Comparison of ENCODE assay signal across 1 cellular context in genomic region chr1:159177273-159177907, GRCh38.
TF ChIP-seq lines count a peak whose summit lies in the region.

No MANE protein-coding gene starts in this region.

TF ChIP-seq in K562, 482 proteins besides CTCF, POLR2A, EP300 and RAD21 (continued from another document and continues in another):
- TF ChIP-seq CHD7 (IDR thresholded peaks at IDR 0.05; ENCODE audit: low read depth, low read length) (no peak), PCBP2 (IDR thresholded peaks at IDR 0.05; ENCODE audit: low read depth, low read length, poor library complexity, severe bottlenecking) (no peak), ZFX (CRISPR knock-in tag; IDR thresholded peaks at IDR 0.05) (0 out of 2 replicates have a peak, but pooled peaks have one; percentile 13), TGIF2 (CRISPR knock-in tag; IDR thresholded peaks at IDR 0.05) (peak; percentile 92; the same call in 1 of the 2 replicates), ETV6 (IDR thresholded peaks at IDR 0.05; ENCODE audit: borderline replicate concordance in 1 of 2, low read depth in 2 of 2, low read length in 1 of 2) (no peak), ETV6 (CRISPR knock-in tag; IDR thresholded peaks at IDR 0.05; ENCODE audit: borderline replicate concordance) (peak; percentile 60; the same call in 1 of the 2 replicates), PTBP1 (IDR thresholded peaks at IDR 0.05; ENCODE audit: low read depth, low read length) (no peak), TRIM25 (IDR thresholded peaks at IDR 0.05; ENCODE audit: borderline replicate concordance) (no peak), ZNF695 (CRISPR knock-in tag; IDR thresholded peaks at IDR 0.05) (no peak), BACH1 (tag; IDR thresholded peaks at IDR 0.05) (peak; percentile 81; the same call in 1 of the 2 replicates), RBM22 (IDR thresholded peaks at IDR 0.05; ENCODE audit: low read depth, low read length, poor library complexity, severe bottlenecking) (no peak), ZNF282 (CRISPR knock-in tag; IDR thresholded peaks at IDR 0.05) (no peak), MEF2D (tag; conservative IDR thresholded peaks at IDR 0.05; ENCODE audit: low read depth) (0 out of 2 replicates have a peak, but pooled peaks have one; percentile 14), ZNF311 (CRISPR knock-in tag; IDR thresholded peaks at IDR 0.05) (peak; percentile 76; the same call in 1 of the 2 replicates), STAT5A (IDR thresholded peaks at IDR 0.05; ENCODE audit: borderline replicate concordance, low read length) (no peak), PTTG1 (tag; IDR thresholded peaks at IDR 0.05; ENCODE audit: low read depth) (no peak), TBP (optimal IDR thresholded peaks at IDR 0.05; ENCODE audit: low read depth, low read length) (peak; percentile 35), ZNF239 (CRISPR knock-in tag; IDR thresholded peaks at IDR 0.05) (peak; percentile 72), ZNF263 (CRISPR knock-in tag; IDR thresholded peaks at IDR 0.05; ENCODE audit: borderline replicate concordance) (peak; percentile 77; the same call in 1 of the 2 replicates), BHLHE40 (IDR thresholded peaks at IDR 0.05; ENCODE audit: low read length) (no peak), CREB1 (IDR thresholded peaks at IDR 0.05) (no peak), CREB1 (CRISPR knock-in tag; IDR thresholded peaks at IDR 0.05) (peak; percentile 68), NCOA1 (IDR thresholded peaks at IDR 0.05; ENCODE audit: low read depth) (peak; percentile 99)
- TF ChIP-seq, protein P1, sequence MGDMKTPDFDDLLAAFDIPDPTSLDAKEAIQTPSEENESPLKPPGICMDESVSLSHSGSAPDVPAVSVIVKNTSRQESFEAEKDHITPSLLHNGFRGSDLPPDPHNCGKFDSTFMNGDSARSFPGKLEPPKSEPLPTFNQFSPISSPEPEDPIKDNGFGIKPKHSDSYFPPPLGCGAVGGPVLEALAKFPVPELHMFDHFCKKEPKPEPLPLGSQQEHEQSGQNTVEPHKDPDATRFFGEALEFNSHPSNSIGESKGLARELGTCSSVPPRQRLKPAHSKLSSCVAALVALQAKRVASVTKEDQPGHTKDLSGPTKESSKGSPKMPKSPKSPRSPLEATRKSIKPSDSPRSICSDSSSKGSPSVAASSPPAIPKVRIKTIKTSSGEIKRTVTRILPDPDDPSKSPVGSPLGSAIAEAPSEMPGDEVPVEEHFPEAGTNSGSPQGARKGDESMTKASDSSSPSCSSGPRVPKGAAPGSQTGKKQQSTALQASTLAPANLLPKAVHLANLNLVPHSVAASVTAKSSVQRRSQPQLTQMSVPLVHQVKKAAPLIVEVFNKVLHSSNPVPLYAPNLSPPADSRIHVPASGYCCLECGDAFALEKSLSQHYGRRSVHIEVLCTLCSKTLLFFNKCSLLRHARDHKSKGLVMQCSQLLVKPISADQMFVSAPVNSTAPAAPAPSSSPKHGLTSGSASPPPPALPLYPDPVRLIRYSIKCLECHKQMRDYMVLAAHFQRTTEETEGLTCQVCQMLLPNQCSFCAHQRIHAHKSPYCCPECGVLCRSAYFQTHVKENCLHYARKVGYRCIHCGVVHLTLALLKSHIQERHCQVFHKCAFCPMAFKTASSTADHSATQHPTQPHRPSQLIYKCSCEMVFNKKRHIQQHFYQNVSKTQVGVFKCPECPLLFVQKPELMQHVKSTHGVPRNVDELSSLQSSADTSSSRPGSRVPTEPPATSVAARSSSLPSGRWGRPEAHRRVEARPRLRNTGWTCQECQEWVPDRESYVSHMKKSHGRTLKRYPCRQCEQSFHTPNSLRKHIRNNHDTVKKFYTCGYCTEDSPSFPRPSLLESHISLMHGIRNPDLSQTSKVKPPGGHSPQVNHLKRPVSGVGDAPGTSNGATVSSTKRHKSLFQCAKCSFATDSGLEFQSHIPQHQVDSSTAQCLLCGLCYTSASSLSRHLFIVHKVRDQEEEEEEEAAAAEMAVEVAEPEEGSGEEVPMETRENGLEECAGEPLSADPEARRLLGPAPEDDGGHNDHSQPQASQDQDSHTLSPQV (IDR thresholded peaks at IDR 0.05): no peak
- TF ChIP-seq, protein P2, sequence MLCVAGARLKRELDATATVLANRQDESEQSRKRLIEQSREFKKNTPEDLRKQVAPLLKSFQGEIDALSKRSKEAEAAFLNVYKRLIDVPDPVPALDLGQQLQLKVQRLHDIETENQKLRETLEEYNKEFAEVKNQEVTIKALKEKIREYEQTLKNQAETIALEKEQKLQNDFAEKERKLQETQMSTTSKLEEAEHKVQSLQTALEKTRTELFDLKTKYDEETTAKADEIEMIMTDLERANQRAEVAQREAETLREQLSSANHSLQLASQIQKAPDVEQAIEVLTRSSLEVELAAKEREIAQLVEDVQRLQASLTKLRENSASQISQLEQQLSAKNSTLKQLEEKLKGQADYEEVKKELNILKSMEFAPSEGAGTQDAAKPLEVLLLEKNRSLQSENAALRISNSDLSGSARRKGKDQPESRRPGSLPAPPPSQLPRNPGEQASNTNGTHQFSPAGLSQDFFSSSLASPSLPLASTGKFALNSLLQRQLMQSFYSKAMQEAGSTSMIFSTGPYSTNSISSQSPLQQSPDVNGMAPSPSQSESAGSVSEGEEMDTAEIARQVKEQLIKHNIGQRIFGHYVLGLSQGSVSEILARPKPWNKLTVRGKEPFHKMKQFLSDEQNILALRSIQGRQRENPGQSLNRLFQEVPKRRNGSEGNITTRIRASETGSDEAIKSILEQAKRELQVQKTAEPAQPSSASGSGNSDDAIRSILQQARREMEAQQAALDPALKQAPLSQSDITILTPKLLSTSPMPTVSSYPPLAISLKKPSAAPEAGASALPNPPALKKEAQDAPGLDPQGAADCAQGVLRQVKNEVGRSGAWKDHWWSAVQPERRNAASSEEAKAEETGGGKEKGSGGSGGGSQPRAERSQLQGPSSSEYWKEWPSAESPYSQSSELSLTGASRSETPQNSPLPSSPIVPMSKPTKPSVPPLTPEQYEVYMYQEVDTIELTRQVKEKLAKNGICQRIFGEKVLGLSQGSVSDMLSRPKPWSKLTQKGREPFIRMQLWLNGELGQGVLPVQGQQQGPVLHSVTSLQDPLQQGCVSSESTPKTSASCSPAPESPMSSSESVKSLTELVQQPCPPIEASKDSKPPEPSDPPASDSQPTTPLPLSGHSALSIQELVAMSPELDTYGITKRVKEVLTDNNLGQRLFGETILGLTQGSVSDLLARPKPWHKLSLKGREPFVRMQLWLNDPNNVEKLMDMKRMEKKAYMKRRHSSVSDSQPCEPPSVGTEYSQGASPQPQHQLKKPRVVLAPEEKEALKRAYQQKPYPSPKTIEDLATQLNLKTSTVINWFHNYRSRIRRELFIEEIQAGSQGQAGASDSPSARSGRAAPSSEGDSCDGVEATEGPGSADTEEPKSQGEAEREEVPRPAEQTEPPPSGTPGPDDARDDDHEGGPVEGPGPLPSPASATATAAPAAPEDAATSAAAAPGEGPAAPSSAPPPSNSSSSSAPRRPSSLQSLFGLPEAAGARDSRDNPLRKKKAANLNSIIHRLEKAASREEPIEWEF (CRISPR knock-in tag; IDR thresholded peaks at IDR 0.05): 0 out of 2 replicates have a peak, but pooled peaks have one; percentile 49
- TF ChIP-seq, protein P3, sequence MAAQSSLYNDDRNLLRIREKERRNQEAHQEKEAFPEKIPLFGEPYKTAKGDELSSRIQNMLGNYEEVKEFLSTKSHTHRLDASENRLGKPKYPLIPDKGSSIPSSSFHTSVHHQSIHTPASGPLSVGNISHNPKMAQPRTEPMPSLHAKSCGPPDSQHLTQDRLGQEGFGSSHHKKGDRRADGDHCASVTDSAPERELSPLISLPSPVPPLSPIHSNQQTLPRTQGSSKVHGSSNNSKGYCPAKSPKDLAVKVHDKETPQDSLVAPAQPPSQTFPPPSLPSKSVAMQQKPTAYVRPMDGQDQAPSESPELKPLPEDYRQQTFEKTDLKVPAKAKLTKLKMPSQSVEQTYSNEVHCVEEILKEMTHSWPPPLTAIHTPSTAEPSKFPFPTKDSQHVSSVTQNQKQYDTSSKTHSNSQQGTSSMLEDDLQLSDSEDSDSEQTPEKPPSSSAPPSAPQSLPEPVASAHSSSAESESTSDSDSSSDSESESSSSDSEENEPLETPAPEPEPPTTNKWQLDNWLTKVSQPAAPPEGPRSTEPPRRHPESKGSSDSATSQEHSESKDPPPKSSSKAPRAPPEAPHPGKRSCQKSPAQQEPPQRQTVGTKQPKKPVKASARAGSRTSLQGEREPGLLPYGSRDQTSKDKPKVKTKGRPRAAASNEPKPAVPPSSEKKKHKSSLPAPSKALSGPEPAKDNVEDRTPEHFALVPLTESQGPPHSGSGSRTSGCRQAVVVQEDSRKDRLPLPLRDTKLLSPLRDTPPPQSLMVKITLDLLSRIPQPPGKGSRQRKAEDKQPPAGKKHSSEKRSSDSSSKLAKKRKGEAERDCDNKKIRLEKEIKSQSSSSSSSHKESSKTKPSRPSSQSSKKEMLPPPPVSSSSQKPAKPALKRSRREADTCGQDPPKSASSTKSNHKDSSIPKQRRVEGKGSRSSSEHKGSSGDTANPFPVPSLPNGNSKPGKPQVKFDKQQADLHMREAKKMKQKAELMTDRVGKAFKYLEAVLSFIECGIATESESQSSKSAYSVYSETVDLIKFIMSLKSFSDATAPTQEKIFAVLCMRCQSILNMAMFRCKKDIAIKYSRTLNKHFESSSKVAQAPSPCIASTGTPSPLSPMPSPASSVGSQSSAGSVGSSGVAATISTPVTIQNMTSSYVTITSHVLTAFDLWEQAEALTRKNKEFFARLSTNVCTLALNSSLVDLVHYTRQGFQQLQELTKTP (IDR thresholded peaks at IDR 0.05; ENCODE audit: low read depth in 1 of 2, partially characterized antibody in 2 of 2): peak in 1 of 2 experiments; percentile 100
